In the genomic region with DNA sequence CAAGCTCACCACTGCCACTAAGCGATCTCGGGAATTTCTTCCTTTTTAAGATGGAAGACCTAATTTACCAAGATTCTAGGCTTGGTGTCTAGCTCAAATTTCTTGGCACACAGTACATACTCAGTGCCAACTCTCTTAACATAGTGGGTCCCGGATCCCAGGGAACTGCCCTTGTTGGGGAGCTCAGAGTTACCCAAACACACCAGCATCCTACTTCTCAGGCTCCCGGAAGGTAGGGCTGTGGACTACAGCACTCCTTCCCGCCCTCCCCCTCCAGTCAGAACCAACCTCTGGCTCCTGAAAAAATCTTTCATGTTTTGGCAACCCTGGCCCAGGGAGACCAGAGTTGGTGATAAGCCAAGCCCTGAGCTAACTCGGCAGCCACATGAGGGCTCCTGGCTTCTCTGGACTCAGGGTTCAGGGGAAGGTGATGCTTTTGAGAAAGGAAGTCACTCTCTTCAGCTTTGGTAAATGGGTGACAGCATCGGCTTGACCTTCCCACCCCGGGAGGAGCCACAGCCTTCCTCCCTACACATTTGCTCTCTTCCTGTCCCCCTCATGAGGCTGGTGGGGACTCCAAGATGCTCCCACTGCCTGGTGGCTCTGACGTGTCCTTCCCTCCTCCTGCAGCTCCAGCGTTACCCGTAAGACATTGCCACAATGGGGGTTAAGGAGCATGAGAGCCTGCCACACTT, we compare ENCODE assay signal across 17 cellular contexts. TPM values are rescaled to one million over a fixed set of nuclear protein-coding genes. Genes with fewer than 3 reads are reported as not detected.
DNase-seq lines count a peak whose midpoint lies in the region; ATAC-seq and TF ChIP-seq lines count a peak whose summit lies in the region.
"Had no signal": no experiment of that assay in that cellular context is flagged by ENCODE, and none has a peak within 500 bp of the region (broad histone marks: within the 10 kb centered on the region; RNA-seq: fewer than 3 reads in every experiment).

No MANE protein-coding gene starts in this region.

- H3K9me3 ChIP-seq in SK-N-SH (no peaks in the 10 kb centered on the region), gastrocnemius medialis (no peaks in the 10 kb centered on the region), mammary epithelial cell (replicated peaks; ENCODE audit: insufficient read depth, low read length) (no peaks in the 10 kb centered on the region)

- H3K79me2 ChIP-seq in SK-N-SH (ENCODE audit: insufficient read depth) = peaks cover 20% of the 10 kb centered on the region; the same call in 1 of the 2 replicates
- peaks cover 3% of the 10 kb centered on the region for H3K79me2 ChIP-seq in mammary epithelial cell (ENCODE audit: insufficient read depth, low read length)

- CTCF ChIA-PET in SK-N-SH (lab: Yijun Ruan, JAX) = interaction anchor here (0.7 to 14.3 kb wide), 8 partner anchors 8 to 364 kb away, joined by 3 to 413 read pairs (median 6); a partner anchor contains a TSS
- CTCF ChIA-PET in mammary epithelial cell (lab: Charles Lee; ENCODE audit: low non-redundant PET) = interaction anchor here (0.6 kb wide), 1 partner anchor 137 kb away, joined by 3 read pairs; a partner anchor contains a TSS

- H3K9ac ChIP-seq in SK-N-SH = no peak overlapping the region
- H3K9ac ChIP-seq in mammary epithelial cell (ENCODE audit: insufficient read depth, low read length) = no peak overlapping the region

- TF ChIP-seq CTCF in SK-N-SH (IDR thresholded peaks at IDR 0.05) (no peak), gastrocnemius medialis (IDR thresholded peaks at IDR 0.05 in 4 of 5, conservative IDR thresholded peaks at IDR 0.05 in 1 of 5) (no peak), mammary epithelial cell (conservative IDR thresholded peaks at IDR 0.05 in 1 of 2, IDR thresholded peaks at IDR 0.05 in 1 of 2; ENCODE audit: extremely low read depth in 1 of 2, insufficient read depth in 1 of 2, low read depth in 1 of 2, low read length in 2 of 2) (peak in 1 of 2 donors; percentile 3)

- no peaks in the 10 kb centered on the region for H3K27me3 ChIP-seq in SK-N-SH (ENCODE audit: insufficient read depth)
- no peaks in the 10 kb centered on the region for H3K27me3 ChIP-seq in gastrocnemius medialis
- H3K27me3 ChIP-seq in mammary epithelial cell (ENCODE audit: insufficient read depth, low read length) = no peaks in the 10 kb centered on the region

- H2AFZ ChIP-seq in SK-N-SH (ENCODE audit: low read depth) (no peak overlapping the region), mammary epithelial cell (ENCODE audit: low read depth, low read length) (no peak overlapping the region)
- H2AFZ ChIP-seq: PC-9 had no signal

- no peak for TF ChIP-seq RAD21 in SK-N-SH (IDR thresholded peaks at IDR 0.05; ENCODE audit: low read length)

- H3F3A ChIP-seq in SK-N-SH (replicated peaks; ENCODE audit: insufficient read depth) = peaks cover 51% of the 10 kb centered on the region

- no TSS peak for BruUV-seq in mammary epithelial cell (replicated peaks; lab: Mats Ljungman, UMichigan)

- WGBS in SK-N-SH (ENCODE audit: low lambda C conversion rate) = 94% methylated on average over 10 of the region's 11 CpGs
- 62% methylated on average over 10 of the region's 11 CpGs for WGBS in mammary epithelial cell (ENCODE audit: low coverage, missing lambda C conversion rate)

- POLR2A ChIA-PET in SK-N-SH (lab: Yijun Ruan, JAX) = interaction anchor here (0.6 to 3.0 kb wide), 2 partner anchors 9 to 372 kb away, joined by 3 to 11 read pairs; a partner anchor contains a TSS

- no peak overlapping the region for H3K4me2 ChIP-seq in SK-N-SH
- H3K4me2 ChIP-seq in mammary epithelial cell (ENCODE audit: insufficient read depth, low read depth, low read length) = no peak overlapping the region
- H3K4me2 ChIP-seq: PC-9 had no signal

- in situ Hi-C loops in gastrocnemius medialis (cut with MboI; ENCODE audit: low sequenced_read_pairs in 4 of 4) = loop anchor here in 1 of 4 donors (10.0 kb wide), 1 partner anchor 315 kb away; a partner anchor contains a TSS
- in situ Hi-C loops in mammary epithelial cell (cut with MboI; ENCODE audit: low sequenced_read_pairs in 2 of 2) = loop anchor here in 1 of 2 donors (10.0 kb wide), 1 partner anchor 365 kb away; no protein-coding TSS in a partner anchor

- peak; percentile 20 for TF ChIP-seq POLR2A in erythroblast (IDR thresholded peaks at IDR 0.05; ENCODE audit: low read length)
- TF ChIP-seq POLR2A in gastrocnemius medialis (IDR thresholded peaks at IDR 0.05) = no peak

- TF ChIP-seq EP300 in SK-N-SH (IDR thresholded peaks at IDR 0.05; ENCODE audit: borderline replicate concordance in 1 of 2, low read depth in 1 of 2, low read length in 1 of 2) = no peak

- no peaks in the 10 kb centered on the region for H3K9me2 ChIP-seq in SK-N-SH

- H4K20me1 ChIP-seq in SK-N-SH (ENCODE audit: insufficient read depth) = peaks cover 33% of the 10 kb centered on the region
- H4K20me1 ChIP-seq in mammary epithelial cell (ENCODE audit: insufficient read depth, low read length) = no peaks in the 10 kb centered on the region

- H3K4me3 ChIP-seq in SK-N-SH (ENCODE audit: low read depth in 2 of 2, low read length in 1 of 2) (no peak overlapping the region), gastrocnemius medialis (no peak overlapping the region), mammary epithelial cell (replicated peaks in 1 of 3; ENCODE audit: insufficient read depth in 1 of 3, low read depth in 2 of 3, low read length in 3 of 3) (no peak overlapping the region)
- H3K4me3 ChIP-seq: PC-9 had no signal

- no peak; the same call in 2 of the 3 replicates for ATAC-seq in SK-N-SH treated with all-trans-retinoic acid at 6 μM for 48 hours
- ATAC-seq in gastrocnemius medialis = peak in 1 of 2 donors; percentile 18
- ATAC-seq: T-cell had no signal

- DNase-seq in SK-N-SH (no peak), RKO (ENCODE audit: low spot score) (peak; percentile 43), erythroblast (lab: John Stamatoyannopoulos, UW) (no peak), gastrocnemius medialis (no peak), NCI-H1417 (lab: John Stamatoyannopoulos, UW) (no peak), superior temporal gyrus (ENCODE audit: extremely low spot score) (no peak), mammary epithelial cell (no peak)
- DNase-seq: activated CD4-positive, CD25-positive, alpha-beta regulatory T cell treated with anti-CD3 and anti-CD28 coated beads, Interleukin-2, amount 50 U/mL, for 72 hours; activated T-cell treated with anti-CD3 and anti-CD28 coated beads, Interleukin-2, amount 50 U/mL, for 1 hour; amygdala; GOT3; NCI-H1436; NCI-H446 treated with DMSO at 0.1 percent for 48 hours; PC-9; stimulated activated CD4-positive, alpha-beta T cell treated with anti-CD3 and anti-CD28 coated beads, Interleukin-4, amount 100 ng/mL, for 24 hours; T-cell had no signal

- H3K4me1 ChIP-seq in SK-N-SH (ENCODE audit: control insufficient read depth in 1 of 2, insufficient read depth in 2 of 2, low read depth in 1 of 2, low read length in 1 of 2) (peaks cover under 1 to 4% of the 10 kb centered on the region in 2 experiments; a peak in 1 of 4 replicates), gastrocnemius medialis (peaks cover 9 to 16% of the 10 kb centered on the region in 2 donors), mammary epithelial cell (ENCODE audit: insufficient read depth, low read length) (no peaks in the 10 kb centered on the region)

- dilution Hi-C loops in mammary epithelial cell (cut with HindIII; ENCODE audit: low sequenced_read_pairs) = loop anchor here (5.0 to 25.0 kb wide), 2 partner anchors 312 to 627 kb away; no protein-coding TSS in a partner anchor

- H3K27ac ChIP-seq in SK-N-SH (ENCODE audit: low read depth in 2 of 2, low read length in 1 of 2) (no peak overlapping the region), gastrocnemius medialis (peak overlapping the region; percentile 34 to 79 (median 56)), mammary epithelial cell (ENCODE audit: insufficient read depth, low read depth, low read length) (no peak overlapping the region)
- H3K27ac ChIP-seq: PC-9 had no signal

- peaks cover 56 to 57% of the 10 kb centered on the region in 2 experiments for H3K36me3 ChIP-seq in SK-N-SH (replicated peaks in 1 of 2; ENCODE audit: control insufficient read depth in 1 of 2, insufficient read depth in 2 of 2, low read length in 1 of 2)
- peaks cover 0 to 50% of the 10 kb centered on the region in 2 donors for H3K36me3 ChIP-seq in gastrocnemius medialis
- peaks cover 42% of the 10 kb centered on the region for H3K36me3 ChIP-seq in mammary epithelial cell (ENCODE audit: insufficient read depth, low read length)

- intact Hi-C loops in gastrocnemius medialis (cut with DNase I; ENCODE audit: low total_unique reads) (no loop called here), mammary epithelial cell (cut with micrococcal nuclease) (loop anchor here (10.0 kb wide), 1 partner anchor 455 kb away; no protein-coding TSS in a partner anchor)

TF ChIP-seq in SK-N-SH treated with all-trans-retinoic acid at 6 μM for 48 hours, 23 proteins besides CTCF, POLR2A, EP300 and RAD21 (continues in another document):
- TF ChIP-seq ESRRG (CRISPR knock-in tag; IDR thresholded peaks at IDR 0.05) (peak; percentile 3; the same call in 1 of the 2 replicates), ZFP3 (CRISPR knock-in tag; IDR thresholded peaks at IDR 0.05) (no peak), SNAI2 (CRISPR knock-in tag; IDR thresholded peaks at IDR 0.05) (no peak), ARNTL (CRISPR knock-in tag; IDR thresholded peaks at IDR 0.05; ENCODE audit: borderline replicate concordance, low read depth) (no peak)

TF ChIP-seq in SK-N-SH, 30 proteins besides CTCF, POLR2A, EP300 and RAD21 (continues in another document):
- TF ChIP-seq, protein P1, sequence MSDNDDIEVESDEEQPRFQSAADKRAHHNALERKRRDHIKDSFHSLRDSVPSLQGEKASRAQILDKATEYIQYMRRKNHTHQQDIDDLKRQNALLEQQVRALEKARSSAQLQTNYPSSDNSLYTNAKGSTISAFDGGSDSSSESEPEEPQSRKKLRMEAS (IDR thresholded peaks at IDR 0.05; ENCODE audit: low read depth) = no peak
- no peak for TF ChIP-seq YY1 (IDR thresholded peaks at IDR 0.05; ENCODE audit: low read depth)
- TF ChIP-seq RXRA (IDR thresholded peaks at IDR 0.05; ENCODE audit: borderline replicate concordance, low read depth) = no peak
- TF ChIP-seq FOXM1 (IDR thresholded peaks at IDR 0.05; ENCODE audit: low read depth) = no peak
- no peak for TF ChIP-seq FOSL2 (IDR thresholded peaks at IDR 0.05; ENCODE audit: borderline replicate concordance, low read depth)
- no peak for TF ChIP-seq SIN3A (IDR thresholded peaks at IDR 0.05; ENCODE audit: borderline replicate concordance, low read depth, low read length)
- no peak for TF ChIP-seq TEAD4 (IDR thresholded peaks at IDR 0.05; ENCODE audit: borderline replicate concordance, insufficient read depth)

RNA-seq across cellular contexts. Expression of a gene that starts 8.8 kb away (rescaled TPM):
- 253 and 273 TPM in 2 replicates for polyA plus RNA-seq in SK-N-SH (2012; rRNA removed)
- polyA plus RNA-seq in SK-N-SH (2012; cell fraction: cytosol; rRNA removed) = 286 and 365 TPM in 2 replicates
- 192 and 200 TPM in 2 replicates for polyA plus RNA-seq in SK-N-SH (2012; cell fraction: nucleus; rRNA removed)
- 100 to 1,000 TPM; 134 to 339 (median 255) TPM for total RNA-seq in gastrocnemius medialis
- total RNA-seq in mammary epithelial cell = 100 to 1,000 TPM in 1 of 2 donors, 10 to 100 TPM in 1; 64.0 to 161 TPM
- polyA plus RNA-seq in mammary epithelial cell = 253 TPM
- polyA minus RNA-seq in mammary epithelial cell = 493 TPM

Comparison
In these comparisons a context has a peak if more than half of its experiments do, and no peak if none do; other contexts are left out.
1. H3K27ac ChIP-seq: peak in gastrocnemius medialis (4 of 4); none in SK-N-SH (0 of 2) and mammary epithelial cell (single experiment).